ENCODE assay signal across 11 cellular contexts in genomic region chr2:240387669-240388358, GRCh38. TPM values are rescaled to one million over a fixed set of nuclear protein-coding genes. Genes with fewer than 3 reads are reported as not detected.
A peak's percentile ranks its signal among the peaks of the same experiment; 100 is the strongest.
DNase-seq lines count a peak whose midpoint lies in the region; ATAC-seq and TF ChIP-seq lines count a peak whose summit lies in the region.
"Had no signal": no experiment of that assay in that cellular context is flagged by ENCODE, and none has a peak within 500 bp of the region (broad histone marks: within the 10 kb centered on the region; RNA-seq: fewer than 3 reads in every experiment).

No MANE protein-coding gene starts in this region.

- no peak for TF ChIP-seq POLR2A in transverse colon (IDR thresholded peaks at IDR 0.05)

- H3K36me3 ChIP-seq in kidney epithelial cell (ENCODE audit: control insufficient read depth, insufficient read depth, low read length) = no peaks in the 10 kb centered on the region
- H3K36me3 ChIP-seq in transverse colon = no peaks in the 10 kb centered on the region

- peaks cover 0 to 4% (median 0%) of the 10 kb centered on the region in 4 donors for H3K4me1 ChIP-seq in transverse colon

- H3K4me3 ChIP-seq in kidney epithelial cell (ENCODE audit: low read depth, low read length) = no peak overlapping the region
- H3K4me3 ChIP-seq in transverse colon = no peak overlapping the region
- H3K4me3 ChIP-seq: skin epidermis had no signal

- H3K27me3 ChIP-seq in kidney epithelial cell (ENCODE audit: control insufficient read depth, insufficient read depth, low read length) (peaks cover 2% of the 10 kb centered on the region), transverse colon (no peaks in the 10 kb centered on the region)

- TF ChIP-seq CTCF in kidney epithelial cell (IDR thresholded peaks at IDR 0.05; ENCODE audit: insufficient read depth, low read length, poor library complexity, severe bottlenecking) = no peak
- no peak for TF ChIP-seq CTCF in transverse colon (IDR thresholded peaks at IDR 0.05)

- intact Hi-C loops in transverse colon (cut with DNase I; ENCODE audit: low total_unique reads) = no loop called here

- WGBS in transverse colon (ENCODE audit: low coverage in 1 of 2), 2 donors = 40 to 71% methylated on average over 4 to 16 of the region's 16 CpGs

- in situ Hi-C loops in transverse colon (cut with MboI; ENCODE audit: low pct_ligation_motif_present in 1 of 4, low pct_unique_long_range_greater_than_20kb in 1 of 4, low sequenced_read_pairs in 3 of 4) = no loop called here

- no peaks in the 10 kb centered on the region for H3K9me3 ChIP-seq in transverse colon

- ATAC-seq in HG02588 (IDR thresholded peaks at IDR 0.05; ENCODE audit: unreplicated experiment) = no peak

- DNase-seq in DMS 273 (lab: John Stamatoyannopoulos, UW; ENCODE audit: unreplicated experiment) (peak; percentile 38), DMS 273 treated with DMSO at 0.1 percent for 48 hours (lab: John Stamatoyannopoulos, UW) (no peak), cerebellar cortex (ENCODE audit: low spot score) (peak; percentile 2), kidney epithelial cell (ENCODE audit: low read depth) (peak; percentile 76), transverse colon (peak; percentile 48), HuH-7 (ENCODE audit: low spot score) (no peak)
- no peak for DNase-seq in stimulated activated CD4-positive, alpha-beta T cell treated with anti-CD3 and anti-CD28 coated beads, Interleukin-4, amount 100 ng/mL, for 1 hour
- DNase-seq: activated naive CD8-positive, alpha-beta T cell treated with anti-CD3 and anti-CD28 coated beads for 36 hours had no signal

- peak overlapping the region in 3 of 4 donors; percentile 21 to 33 (median 26) for H3K27ac ChIP-seq in transverse colon
- H3K27ac ChIP-seq: 22Rv1 had no signal

- TF ChIP-seq EP300 in transverse colon (IDR thresholded peaks at IDR 0.05; ENCODE audit: low read depth) = no peak

RNA-seq across cellular contexts. Expression of gene GPC1, which starts 47.6 kb away (rescaled TPM):
- total RNA-seq in kidney epithelial cell (75.2 and 81.7 TPM in 2 replicates), transverse colon (10 to 100 TPM; 10.4 to 31.8 (median 18.0) TPM)

Comparison
In these comparisons a context has a peak if more than half of its experiments do, and no peak if none do; other contexts are left out.
1. DNase-seq: peak in DMS 273 (single experiment), cerebellar cortex (single experiment), kidney epithelial cell (single experiment) and transverse colon (single experiment); none in DMS 273 treated with DMSO at 0.1 percent for 48 hours (single experiment), stimulated activated CD4-positive, alpha-beta T cell treated with anti-CD3 and anti-CD28 coated beads, Interleukin-4, amount 100 ng/mL, for 1 hour (single experiment) and HuH-7 (single experiment).